ENCODE assay signal across 30 cellular contexts in genomic region chr1:17225140-17225539, GRCh38. TPM values are rescaled to one million over a fixed set of nuclear protein-coding genes. Genes with fewer than 3 reads are reported as not detected.
"Had no signal": no experiment of that assay in that cellular context is flagged by ENCODE, and none has a peak within 500 bp of the region (broad histone marks: within the 10 kb centered on the region; RNA-seq: fewer than 3 reads in every experiment).

No MANE protein-coding gene starts in this region.

- DNase-seq: colonic mucosa; effector CD8-positive, alpha-beta T cell; endodermal cell; foreskin keratinocyte; glutamatergic neuron; heart right ventricle; hippocampal formation; left colon; left ventricle myocardium superior; lower lobe of right lung; natural killer cell; right cardiac atrium; sigmoid colon; stimulated activated CD4-positive, alpha-beta T cell treated with anti-CD3 and anti-CD28 coated beads, Interleukin-2, amount 100 ng/mL, for 24 hours; stimulated activated CD4-positive, alpha-beta T cell treated with anti-CD3 and anti-CD28 coated beads, Interleukin-4, amount 100 ng/mL, for 24 hours; stimulated activated naive CD4-positive, alpha-beta T cell treated with Interleukin-2 at 50 U/mL for 16 hours; stomach; thyroid gland; trophoblast cell had no signal

- H3K4me1 ChIP-seq: heart right ventricle, lower lobe of right lung, psoas muscle, sigmoid colon, vagina had no signal

- FAIRE-seq: islet of Langerhans had no signal

- H3K36me3 ChIP-seq: colonic mucosa, heart right ventricle, lower lobe of right lung, sigmoid colon, stomach, thyroid gland, vagina had no signal

- H3K4me3 ChIP-seq: colonic mucosa, heart right ventricle, lower lobe of right lung, psoas muscle, sigmoid colon, stomach, thyroid gland, vagina had no signal

- H3K27me3 ChIP-seq: colonic mucosa, foreskin keratinocyte, sigmoid colon, thyroid gland, vagina had no signal

- ATAC-seq: esophagus mucosa; foreskin keratinocyte; heart right ventricle; left colon; left ventricle myocardium superior; lower lobe of right lung; natural killer cell; psoas muscle; right cardiac atrium; stimulated activated effector memory CD8-positive, alpha-beta T cell treated with anti-CD3 and anti-CD28 coated beads, Interleukin-12 subunit alpha, Interleukin-12 subunit beta, amount 100 ng/mL, for 72 hours had no signal

- H3K9me3 ChIP-seq: colonic mucosa, heart right ventricle, lower lobe of right lung, psoas muscle, sigmoid colon, stomach, thyroid gland, vagina had no signal

- H3K27ac ChIP-seq: colonic mucosa, foreskin keratinocyte, heart right ventricle, lower lobe of right lung, psoas muscle, sigmoid colon, stomach, thyroid gland, vagina had no signal

RNA-seq across cellular contexts. Expression of gene PADI1, which starts 20.2 kb away (rescaled TPM):
- total RNA-seq: fibroblast of lung, heart right ventricle, left ventricle myocardium superior, lower lobe of right lung, mononuclear cell, natural killer cell, psoas muscle, right cardiac atrium, sigmoid colon, skeletal muscle tissue, subcutaneous adipose tissue, temporal lobe, thyroid gland had no signal
- polyA plus RNA-seq: fibroblast of lung, psoas muscle, right cardiac atrium had no signal

RNA-seq across cellular contexts. Expression of gene PADI3, which starts 23.8 kb away (rescaled TPM):
- total RNA-seq: fibroblast of lung, heart right ventricle, left colon, left ventricle myocardium superior, lower lobe of right lung, mononuclear cell, natural killer cell, right cardiac atrium, sigmoid colon, skeletal muscle tissue, stomach, subcutaneous adipose tissue, temporal lobe, thyroid gland had no signal
- polyA plus RNA-seq: fibroblast of lung, heart right ventricle, neural cell, right cardiac atrium had no signal
